8 cellular contexts compared by ENCODE assay signal in the genomic region with DNA sequence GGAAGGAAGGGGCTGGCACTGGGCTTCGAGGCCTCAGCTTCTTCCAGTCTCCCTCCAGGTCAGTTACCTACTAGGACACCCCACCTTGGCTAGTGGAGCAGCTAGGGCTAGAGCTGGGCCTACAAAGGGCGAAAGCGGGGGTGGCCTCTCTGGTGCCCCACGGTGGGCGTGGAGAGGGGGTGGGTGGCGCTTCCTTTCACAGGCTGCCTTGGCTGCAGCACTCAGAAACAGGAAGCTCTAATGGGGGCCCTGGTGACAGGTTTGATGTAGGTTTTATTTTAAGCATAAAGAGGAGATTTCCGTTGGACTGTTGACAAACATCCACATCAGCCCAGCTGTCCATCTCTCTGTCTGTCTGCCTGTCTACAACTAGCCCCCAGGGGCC. TPM values are rescaled to one million over a fixed set of nuclear protein-coding genes. Genes with fewer than 3 reads are reported as not detected.
A peak's percentile ranks its signal among the peaks of the same experiment; 100 is the strongest.
DNase-seq lines count a peak whose midpoint lies in the region; ATAC-seq and TF ChIP-seq lines count a peak whose summit lies in the region.

No MANE protein-coding gene starts in this region.

- POLR2A ChIA-PET in HEK293T (lab: Yijun Ruan, JAX) = interaction anchor here (1.8 kb wide), 1 partner anchor 14 kb away, joined by 6 read pairs; a partner anchor contains a TSS

- ATAC-seq in GM19035 (IDR thresholded peaks at IDR 0.05; ENCODE audit: unreplicated experiment) = peak; percentile 46

- peak; percentile 18 for DNase-seq in activated gamma-delta T cell (lab: John Stamatoyannopoulos, UW)
- DNase-seq in stimulated activated CD4-positive, alpha-beta T cell treated with anti-CD3 and anti-CD28 coated beads, Interleukin-4, amount 100 ng/mL, for 24 hours = peak; percentile 51
- DNase-seq in HEK293T (ENCODE audit: extremely low spot score) = no peak
- no peak for DNase-seq in SK-N-DZ (ENCODE audit: low spot score)
- no peak for DNase-seq in NCI-H1694 treated with DMSO at 0.1 percent for 48 hours (lab: John Stamatoyannopoulos, UW)
- DNase-seq in NCI-H345 treated with DMSO at 0.1 percent for 48 hours (lab: John Stamatoyannopoulos, UW; ENCODE audit: unreplicated experiment) = no peak

- TF ChIP-seq POLR2A in Raji (IDR thresholded peaks at IDR 0.05; ENCODE audit: insufficient read depth, low read depth, low read length) = peak; percentile 37; the same call in 1 of the 2 replicates

- CTCF ChIA-PET in HEK293T (lab: Yijun Ruan, JAX) = no interaction called here

TF ChIP-seq in HEK293T, 16 proteins besides CTCF, POLR2A, EP300 and RAD21:
- TF ChIP-seq ZNF384 (IDR thresholded peaks at IDR 0.05) (no peak), TARDBP (IDR thresholded peaks at IDR 0.05) (no peak), NFRKB (IDR thresholded peaks at IDR 0.05) (no peak), BHLHE40 (IDR thresholded peaks at IDR 0.05; ENCODE audit: borderline replicate concordance) (no peak), SUZ12 (IDR thresholded peaks at IDR 0.05) (no peak), CTBP1 (IDR thresholded peaks at IDR 0.05; ENCODE audit: borderline replicate concordance) (no peak), FOXA1 (IDR thresholded peaks at IDR 0.05) (no peak), LEF1 (IDR thresholded peaks at IDR 0.05; ENCODE audit: borderline replicate concordance) (no peak), L3MBTL2 (conservative IDR thresholded peaks at IDR 0.05) (no peak), ELF4 (IDR thresholded peaks at IDR 0.05) (no peak), ARNT (IDR thresholded peaks at IDR 0.05) (no peak), FOXM1 (IDR thresholded peaks at IDR 0.05; ENCODE audit: borderline replicate concordance) (no peak), SP1 (IDR thresholded peaks at IDR 0.05) (no peak), HDGF (IDR thresholded peaks at IDR 0.05; ENCODE audit: borderline replicate concordance) (no peak)
- TF ChIP-seq, protein P1, sequence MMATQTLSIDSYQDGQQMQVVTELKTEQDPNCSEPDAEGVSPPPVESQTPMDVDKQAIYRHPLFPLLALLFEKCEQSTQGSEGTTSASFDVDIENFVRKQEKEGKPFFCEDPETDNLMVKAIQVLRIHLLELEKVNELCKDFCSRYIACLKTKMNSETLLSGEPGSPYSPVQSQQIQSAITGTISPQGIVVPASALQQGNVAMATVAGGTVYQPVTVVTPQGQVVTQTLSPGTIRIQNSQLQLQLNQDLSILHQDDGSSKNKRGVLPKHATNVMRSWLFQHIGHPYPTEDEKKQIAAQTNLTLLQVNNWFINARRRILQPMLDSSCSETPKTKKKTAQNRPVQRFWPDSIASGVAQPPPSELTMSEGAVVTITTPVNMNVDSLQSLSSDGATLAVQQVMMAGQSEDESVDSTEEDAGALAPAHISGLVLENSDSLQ (IDR thresholded peaks at IDR 0.05) = no peak

RNA-seq across cellular contexts. Expression of a gene that starts 13.4 kb away (rescaled TPM):
- 18.3 and 18.6 TPM in 2 replicates for polyA plus RNA-seq in SK-N-DZ (2014; cell fraction: cytosol; rRNA removed)
- 6.8 and 10.0 TPM in 2 replicates for polyA plus RNA-seq in SK-N-DZ (2014; cell fraction: nucleus; rRNA removed)

Comparison
In these comparisons a context has a peak if more than half of its experiments do, and no peak if none do; other contexts are left out.
1. DNase-seq: peak in activated gamma-delta T cell (single experiment) and stimulated activated CD4-positive, alpha-beta T cell treated with anti-CD3 and anti-CD28 coated beads, Interleukin-4, amount 100 ng/mL, for 24 hours (single experiment); none in HEK293T (single experiment), SK-N-DZ (single experiment), NCI-H1694 treated with DMSO at 0.1 percent for 48 hours (single experiment) and NCI-H345 treated with DMSO at 0.1 percent for 48 hours (single experiment).